In genomic region chr2:169495310-169495928, GRCh38 we compare ENCODE assay signal across 33 cellular contexts. TPM values are rescaled to one million over a fixed set of nuclear protein-coding genes. Genes with fewer than 3 reads are reported as not detected.
"Had no signal": no experiment of that assay in that cellular context is flagged by ENCODE, and none has a peak within 500 bp of the region (broad histone marks: within the 10 kb centered on the region; RNA-seq: fewer than 3 reads in every experiment).

No MANE protein-coding gene starts in this region.

- H3K27ac ChIP-seq: adrenal gland, body of pancreas, esophagus muscularis mucosa, foreskin keratinocyte, gastroesophageal sphincter, heart right ventricle, WERI-Rb-1 had no signal

- H3K27me3 Mint-ChIP-seq: activated B cell treated with CpG ODN at 0.5 μM for 24 hours; activated CD8-positive, alpha-beta T cell treated with anti-CD3 and anti-CD28 coated beads for 36 hours; activated naive CD8-positive, alpha-beta T cell; activated naive CD8-positive, alpha-beta T cell treated with anti-CD3 and anti-CD28 coated beads, Interleukin-2, amount 50 U/mL, for 24 hours; activated T-helper 17 cell treated with anti-CD3 and anti-CD28 coated beads, Interleukin-2, amount 50 U/mL, for 72 hours; effector memory CD8-positive, alpha-beta T cell had no signal

- H3K4me1 Mint-ChIP-seq: activated B cell treated with CpG ODN at 0.5 μM for 24 hours; activated naive CD8-positive, alpha-beta T cell treated with anti-CD3 and anti-CD28 coated beads, Interleukin-2, amount 50 U/mL, for 24 hours; activated T-helper 17 cell treated with anti-CD3 and anti-CD28 coated beads, Interleukin-2, amount 50 U/mL, for 72 hours had no signal

- H3K9me3 Mint-ChIP-seq: activated B cell treated with CpG ODN at 0.5 μM for 24 hours; activated CD8-positive, alpha-beta T cell treated with anti-CD3 and anti-CD28 coated beads for 36 hours; activated naive CD8-positive, alpha-beta T cell treated with anti-CD3 and anti-CD28 coated beads, Interleukin-2, amount 50 U/mL, for 24 hours; activated T-cell treated with anti-CD3 and anti-CD28 coated beads, Interleukin-2, amount 50 U/mL, for 4 hours; activated T-helper 17 cell treated with anti-CD3 and anti-CD28 coated beads, Interleukin-2, amount 50 U/mL, for 72 hours; effector memory CD8-positive, alpha-beta T cell; T-helper 1 cell treated with Interleukin-12 subunit alpha and Interleukin-12 subunit beta and Interleukin-4 antibody, amounts not matched to agents 30 μg/mL and 1 μg/mL, for 36 hours had no signal

- H3K4me3 ChIP-seq: adrenal gland, body of pancreas, esophagus muscularis mucosa, gastroesophageal sphincter, heart right ventricle had no signal

- DNase-seq: activated B cell treated with CpG ODN at 0.5 μM for 24 hours; activated CD4-positive, alpha-beta T cell treated with anti-CD3 and anti-CD28 coated beads for 48 hours; activated CD4-positive, alpha-beta T cell treated with anti-CD3 and anti-CD28 coated beads, Interleukin-2, amount 50 U/mL, for 1 hour; activated CD4-positive, alpha-beta T cell treated with anti-CD3 and anti-CD28 coated beads, Interleukin-2, amount 50 U/mL, for 48 hours; activated CD8-positive, alpha-beta memory T cell treated with anti-CD3 and anti-CD28 coated beads for 24 hours; activated CD8-positive, alpha-beta T cell treated with anti-CD3 and anti-CD28 coated beads for 36 hours; activated effector memory CD4-positive, alpha-beta T cell treated with Interleukin-2 at 50 U/mL for 16 hours; activated gamma-delta T cell treated with Interleukin-2 at 50 U/mL for 16 hours; activated naive CD4-positive, alpha-beta T cell treated with anti-CD3 and anti-CD28 coated beads, Interleukin-2, amount 50 U/mL, for 16 hours; activated naive CD4-positive, alpha-beta T cell treated with Interleukin-2 at 50 U/mL for 16 hours; activated naive CD8-positive, alpha-beta T cell treated with anti-CD3 and anti-CD28 coated beads, Interleukin-2, amount 50 U/mL, for 24 hours; activated T-cell treated with anti-CD3 and anti-CD28 coated beads, Interleukin-2, amount 50 U/mL, for 4 hours; adrenal gland; amygdala; aorta; body of pancreas; caudate nucleus; cortex of kidney; dermis blood vessel endothelial cell; effector CD4-positive, alpha-beta T cell; effector memory CD8-positive, alpha-beta T cell; erythroblast; foreskin keratinocyte; heart right ventricle; T1000; WERI-Rb-1 had no signal

- H3K4me3 Mint-ChIP-seq: activated B cell treated with CpG ODN at 0.5 μM for 24 hours; activated CD8-positive, alpha-beta T cell treated with anti-CD3 and anti-CD28 coated beads for 36 hours; activated naive CD8-positive, alpha-beta T cell; activated naive CD8-positive, alpha-beta T cell treated with anti-CD3 and anti-CD28 coated beads, Interleukin-2, amount 50 U/mL, for 24 hours; activated T-cell treated with anti-CD3 and anti-CD28 coated beads, Interleukin-2, amount 50 U/mL, for 4 hours; activated T-helper 17 cell treated with anti-CD3 and anti-CD28 coated beads, Interleukin-2, amount 50 U/mL, for 72 hours; effector memory CD8-positive, alpha-beta T cell; T-helper 1 cell treated with Interleukin-12 subunit alpha and Interleukin-12 subunit beta and Interleukin-4 antibody, amounts not matched to agents 30 μg/mL and 1 μg/mL, for 36 hours had no signal

- H3K27ac Mint-ChIP-seq: activated B cell treated with CpG ODN at 0.5 μM for 24 hours; activated CD8-positive, alpha-beta T cell treated with anti-CD3 and anti-CD28 coated beads for 36 hours; activated naive CD8-positive, alpha-beta T cell; activated naive CD8-positive, alpha-beta T cell treated with anti-CD3 and anti-CD28 coated beads, Interleukin-2, amount 50 U/mL, for 24 hours; activated T-helper 17 cell treated with anti-CD3 and anti-CD28 coated beads, Interleukin-2, amount 50 U/mL, for 72 hours; effector memory CD8-positive, alpha-beta T cell; T-helper 1 cell treated with Interleukin-12 subunit alpha and Interleukin-12 subunit beta and Interleukin-4 antibody, amounts not matched to agents 30 μg/mL and 1 μg/mL, for 36 hours had no signal

- ATAC-seq: activated CD4-positive, CD25-positive, alpha-beta regulatory T cell treated with anti-CD3 and anti-CD28 coated beads, Interleukin-2, amount 50 U/mL, for 24 hours; activated CD8-positive, alpha-beta T cell treated with anti-CD3 and anti-CD28 coated beads for 36 hours; activated naive CD8-positive, alpha-beta T cell treated with anti-CD3 and anti-CD28 coated beads, Interleukin-2, amount 50 U/mL, for 24 hours; activated T-cell treated with anti-CD3 and anti-CD28 coated beads, Interleukin-2, amount 50 U/mL, for 4 hours; activated T-helper 17 cell treated with anti-CD3 and anti-CD28 coated beads, Interleukin-2, amount 50 U/mL, for 72 hours; body of pancreas; effector memory CD8-positive, alpha-beta T cell; foreskin keratinocyte; gastroesophageal sphincter; heart right ventricle had no signal

- H3K4me1 ChIP-seq: adrenal gland, body of pancreas, esophagus muscularis mucosa, foreskin keratinocyte, gastroesophageal sphincter, heart right ventricle had no signal

- H3K9me3 ChIP-seq: adrenal gland, body of pancreas, esophagus muscularis mucosa, gastroesophageal sphincter, heart right ventricle had no signal

- H3K27me3 ChIP-seq: adrenal gland, body of pancreas, esophagus muscularis mucosa, foreskin keratinocyte, gastroesophageal sphincter, heart right ventricle had no signal

RNA-seq across cellular contexts. Expression of gene KLHL41, which starts 14.1 kb away (rescaled TPM):
- total RNA-seq: activated T-cell treated with anti-CD3 and anti-CD28 coated beads, Interleukin-2, amount 50 U/mL, for 4 hours; activated T-helper 17 cell treated with anti-CD3 and anti-CD28 coated beads, Interleukin-2, amount 50 U/mL, for 72 hours; T-helper 2 cell treated with Interferon-gamma antibody and Interleukin-4, amounts not matched to agents 100 ng/mL and 5 ng/mL, for 36 hours had no signal
